In the genomic region with DNA sequence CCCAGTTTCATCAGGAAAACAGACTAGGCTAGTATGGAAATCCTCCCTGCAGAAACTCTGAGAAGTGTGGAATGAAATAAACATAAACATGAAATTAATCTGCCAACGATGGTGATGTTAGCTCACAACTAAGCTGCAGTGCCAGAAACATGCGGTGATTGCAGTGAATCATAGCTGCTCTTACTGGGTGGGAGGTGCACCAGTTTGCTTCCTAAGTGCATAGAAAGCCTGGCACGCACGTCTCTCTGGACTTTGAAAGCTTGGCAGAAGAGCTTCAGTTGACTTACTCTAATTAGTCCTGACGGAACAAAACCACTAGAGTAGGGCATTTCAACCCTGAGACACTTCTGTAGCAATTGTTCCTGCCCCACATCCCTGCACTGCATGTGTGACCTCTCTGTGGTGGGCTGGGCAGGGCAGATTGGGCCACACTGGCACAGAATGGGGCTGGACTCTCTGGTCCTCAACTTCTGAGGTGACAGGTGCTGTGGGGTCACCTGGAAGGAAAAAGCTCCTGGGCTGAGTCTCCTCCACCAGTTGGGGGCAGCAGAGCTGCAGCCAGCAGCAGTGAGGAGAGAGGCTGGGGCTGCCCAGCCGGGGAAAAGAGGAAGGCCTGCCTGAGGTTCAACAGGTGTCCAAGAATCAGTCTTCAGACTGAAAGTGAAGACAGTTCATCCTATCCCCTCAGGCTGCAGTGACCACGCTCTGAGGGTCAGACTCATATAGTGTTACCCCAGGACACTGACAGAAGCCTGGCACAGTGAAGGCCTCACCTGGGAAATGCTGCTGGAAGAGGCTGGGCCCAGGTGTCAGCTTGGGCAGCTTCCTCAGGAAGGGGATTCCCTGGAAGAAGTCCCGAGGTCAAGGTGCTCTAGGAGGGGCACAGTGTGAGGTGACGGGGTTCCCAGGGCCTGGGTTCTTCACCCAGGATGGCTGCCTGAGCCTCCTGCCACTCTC, we compare ENCODE assay signal across 9 cellular contexts. TPM values are rescaled to one million over a fixed set of nuclear protein-coding genes. Genes with fewer than 3 reads are reported as not detected.
DNase-seq lines count a peak whose midpoint lies in the region; ATAC-seq, FAIRE-seq and TF ChIP-seq lines count a peak whose summit lies in the region.
"Had no signal": no experiment of that assay in that cellular context is flagged by ENCODE, and none has a peak within 500 bp of the region (broad histone marks: within the 10 kb centered on the region; RNA-seq: fewer than 3 reads in every experiment).

No MANE protein-coding gene starts in this region.

- H3K4me1 ChIP-seq in cardiac muscle cell (ENCODE audit: low read depth): no peaks in the 10 kb centered on the region

- H3K27me3 Mint-ChIP-seq in neural crest cell (ENCODE audit: low read depth): peaks cover 23% of the 10 kb centered on the region
- H3K27me3 Mint-ChIP-seq in effector memory CD8-positive, alpha-beta T cell: peaks cover 0 to 7% of the 10 kb centered on the region in 2 donors
- H3K27me3 Mint-ChIP-seq: central memory CD8-positive, alpha-beta T cell had no signal

- H3K27ac ChIP-seq in cardiac muscle cell: no peak overlapping the region

- intact Hi-C loops in Right ventricle myocardium superior (cut with DNase I): loop anchor here (10.0 kb wide), 1 partner anchor 220 kb away; no protein-coding TSS in a partner anchor

- H3K27ac Mint-ChIP-seq in neural crest cell (ENCODE audit: unreplicated experiment): no peak overlapping the region
- no peak overlapping the region for H3K27ac Mint-ChIP-seq in effector memory CD8-positive, alpha-beta T cell

- no peak overlapping the region for H3K4me3 ChIP-seq in cardiac muscle cell
- no peak overlapping the region for H3K4me3 ChIP-seq in LNCaP clone FGC (ENCODE audit: low read depth, low read length)
- no peak overlapping the region for H3K4me3 ChIP-seq in bronchial epithelial cell (ENCODE audit: low read depth, low read length)

- no peak for ATAC-seq in Right ventricle myocardium superior (ENCODE audit: poor library complexity)
- no peak for ATAC-seq in GM18858 (IDR thresholded peaks at IDR 0.05; ENCODE audit: unreplicated experiment)
- ATAC-seq in effector memory CD8-positive, alpha-beta T cell (replicated peaks): no peak

- H3K36me3 Mint-ChIP-seq in neural crest cell (ENCODE audit: low read depth): no peaks in the 10 kb centered on the region
- H3K36me3 Mint-ChIP-seq in effector memory CD8-positive, alpha-beta T cell (ENCODE audit: insufficient read depth): no peaks in the 10 kb centered on the region

- H3K36me3 ChIP-seq in cardiac muscle cell (no peaks in the 10 kb centered on the region), bronchial epithelial cell (ENCODE audit: control insufficient read depth, insufficient read depth, low read length) (no peaks in the 10 kb centered on the region)

- no peaks in the 10 kb centered on the region for H3K27me3 ChIP-seq in cardiac muscle cell
- no peaks in the 10 kb centered on the region for H3K27me3 ChIP-seq in bronchial epithelial cell (ENCODE audit: control insufficient read depth, insufficient read depth, low read length)

- no peak overlapping the region for H3K4me3 Mint-ChIP-seq in neural crest cell
- no peak overlapping the region for H3K4me3 Mint-ChIP-seq in effector memory CD8-positive, alpha-beta T cell
- H3K4me3 Mint-ChIP-seq: central memory CD8-positive, alpha-beta T cell had no signal

- H3K9me3 Mint-ChIP-seq in neural crest cell: no peaks in the 10 kb centered on the region
- H3K9me3 Mint-ChIP-seq in effector memory CD8-positive, alpha-beta T cell: no peaks in the 10 kb centered on the region
- H3K9me3 Mint-ChIP-seq: central memory CD8-positive, alpha-beta T cell had no signal

- DNase-seq in cardiac muscle cell (ENCODE audit: low read depth in 1 of 2, low spot score in 1 of 2): peak in 1 of 2 donors; percentile 72
- DNase-seq in Right ventricle myocardium superior: no peak
- DNase-seq in LNCaP clone FGC (ENCODE audit: low read depth): no peak
- DNase-seq in bronchial epithelial cell (ENCODE audit: low read depth): no peak
- DNase-seq in neural crest cell (ENCODE audit: low read depth, low spot score): no peak
- no peak for DNase-seq in effector memory CD8-positive, alpha-beta T cell
- DNase-seq in LoVo (ENCODE audit: low spot score): no peak

- no peaks in the 10 kb centered on the region for H3K9me3 ChIP-seq in cardiac muscle cell (ENCODE audit: low read depth)

- H3K4me1 Mint-ChIP-seq in neural crest cell: no peaks in the 10 kb centered on the region
- H3K4me1 Mint-ChIP-seq in effector memory CD8-positive, alpha-beta T cell (ENCODE audit: low read depth in 2 of 2): peaks cover 0 to 3% of the 10 kb centered on the region in 2 donors

- FAIRE-seq in bronchial epithelial cell (lab: Jason Lieb, UNC): peak; percentile 66

- TF ChIP-seq CTCF in cardiac muscle cell (IDR thresholded peaks at IDR 0.05; ENCODE audit: low read depth, low read length) (peak; percentile 63), LNCaP clone FGC (IDR thresholded peaks at IDR 0.05; ENCODE audit: control insufficient read depth, extremely low read depth, insufficient read depth) (peak; percentile 58), bronchial epithelial cell (IDR thresholded peaks at IDR 0.05; ENCODE audit: insufficient read depth, low read length, severe bottlenecking) (peak; percentile 47), neural crest cell (conservative IDR thresholded peaks at IDR 0.05) (peak; percentile 48)

RNA-seq across cellular contexts. Expression of a gene that starts 40.5 kb away (rescaled TPM):
- not detected in 2 replicates for total RNA-seq in cardiac muscle cell
- polyA plus RNA-seq in cardiac muscle cell: not detected in 2 replicates
- not detected for total RNA-seq in Right ventricle myocardium superior
- total RNA-seq in bronchial epithelial cell: not detected in 2 replicates
- total RNA-seq in neural crest cell: not detected in 2 replicates
